Comparison of ENCODE assay signal across 9 cellular contexts in genomic region chr16:9139965-9140364, GRCh38. TPM values are rescaled to one million over a fixed set of nuclear protein-coding genes. Genes with fewer than 3 reads are reported as not detected.
A peak's percentile ranks its signal among the peaks of the same experiment; 100 is the strongest.
DNase-seq lines count a peak whose midpoint lies in the region; ATAC-seq, FAIRE-seq and TF ChIP-seq lines count a peak whose summit lies in the region.
"Had no signal": no experiment of that assay in that cellular context is flagged by ENCODE, and none has a peak within 500 bp of the region (broad histone marks: within the 10 kb centered on the region; RNA-seq: fewer than 3 reads in every experiment).

No MANE protein-coding gene starts in this region.

- H3K4me2 ChIP-seq in HCT116 (ENCODE audit: low read length): peak overlapping the region; percentile 67; the same call in 1 of the 2 replicates

- no peak for TF ChIP-seq CTCF in GM12864 (IDR thresholded peaks at IDR 0.05; ENCODE audit: low read depth, low read length, missing control alignments)
- no peak for TF ChIP-seq CTCF in HCT116 (IDR thresholded peaks at IDR 0.05 in 2 of 3, conservative IDR thresholded peaks at IDR 0.05 in 1 of 3; ENCODE audit: borderline replicate concordance in 1 of 3, insufficient read depth in 1 of 3, low read depth in 2 of 3, low read length in 2 of 3)
- no peak for TF ChIP-seq CTCF in ascending aorta (IDR thresholded peaks at IDR 0.05)

- DNase-seq in GM12864 (ENCODE audit: low read depth): peak; percentile 57
- peak; percentile 59 for DNase-seq in HCT116 (ENCODE audit: low read depth, low spot score)
- DNase-seq in RPMI7951 (ENCODE audit: low read depth): peak; percentile 45
- peak; percentile 51 for DNase-seq in iPS-NIHi7 (ENCODE audit: extremely low spot score)
- no peak for DNase-seq in ascending aorta (ENCODE audit: low spot score in 2 of 2)
- DNase-seq in frontal cortex (ENCODE audit: low spot score in 2 of 2): no peak
- DNase-seq in foreskin melanocyte: no peak

- H4K20me1 ChIP-seq in HCT116 (ENCODE audit: insufficient read depth): no peaks in the 10 kb centered on the region

- no peak for TF ChIP-seq POLR2A in HCT116 (IDR thresholded peaks at IDR 0.05; ENCODE audit: borderline replicate concordance, extremely low read depth, insufficient read depth, insufficient read length)

- no peaks in the 10 kb centered on the region for H3K9me2 ChIP-seq in HCT116 (ENCODE audit: insufficient read depth)

- TF ChIP-seq RAD21 in HCT116 (IDR thresholded peaks at IDR 0.05; ENCODE audit: low read depth): no peak

- no peaks in the 10 kb centered on the region for H3K9me3 ChIP-seq in HCT116 (ENCODE audit: control insufficient read depth in 1 of 2, insufficient read depth in 1 of 2, low read depth in 1 of 2, low read length in 2 of 2)
- no peaks in the 10 kb centered on the region for H3K9me3 ChIP-seq in ascending aorta

- intact Hi-C loops in HCT116 (cut with micrococcal nuclease): loop anchor here (10.0 kb wide), 1 partner anchor 1595 kb away; no protein-coding TSS in a partner anchor
- intact Hi-C loops in ascending aorta (cut with DNase I): no loop called here

- no peak for FAIRE-seq in frontal cortex (lab: Jason Lieb, UNC)

- H3K9ac ChIP-seq in HCT116 (ENCODE audit: low read length): no peak overlapping the region

- H3K36me3 ChIP-seq in HCT116 (ENCODE audit: control insufficient read depth in 1 of 2, insufficient read depth in 2 of 2, low read length in 2 of 2) (no peaks in the 10 kb centered on the region), ascending aorta (no peaks in the 10 kb centered on the region)

- RAD21 ChIA-PET in HCT116 (lab: Charles Lee; ENCODE audit: low non-redundant PET in 1 of 2, low total read pairs in 2 of 2, uncharacterized antibody in 2 of 2, unreplicated experiment in 2 of 2): no interaction called here

- no peaks in the 10 kb centered on the region for H3K79me2 ChIP-seq in HCT116 (ENCODE audit: insufficient read depth, low read length)

- ATAC-seq in HCT116 (peak; percentile 82), HG03571 (IDR thresholded peaks at IDR 0.05; ENCODE audit: unreplicated experiment) (no peak)

- H3K27me3 ChIP-seq in HCT116 (ENCODE audit: insufficient read depth, low read length) (peaks cover 9% of the 10 kb centered on the region; the same call in 1 of the 2 replicates), ascending aorta (no peaks in the 10 kb centered on the region)
- H3K27me3 ChIP-seq: dorsolateral prefrontal cortex had no signal

- POLR2A ChIA-PET in HCT116 (lab: Charles Lee): interaction anchor here (0.6 kb wide), 1 partner anchor 49 kb away, joined by 7 read pairs; the partner anchor contains the start of gene HAPSTR1

- H3K4me1 ChIP-seq in HCT116 (ENCODE audit: control insufficient read depth in 1 of 2, insufficient read depth in 2 of 2, low read length in 2 of 2): peaks cover 0 to 13% of the 10 kb centered on the region in 2 experiments; a peak in 2 of 4 replicates
- H3K4me1 ChIP-seq in ascending aorta: peaks cover 0 to 4% of the 10 kb centered on the region in 2 donors

- H3K4me3 ChIP-seq in GM12864 (ENCODE audit: low read depth, low read length): peak overlapping the region; percentile 26; the same call in 1 of the 2 replicates
- no peak overlapping the region for H3K4me3 ChIP-seq in HCT116 (replicated peaks in 1 of 2; ENCODE audit: low read depth in 1 of 2, low read length in 2 of 2)
- H3K4me3 ChIP-seq in ascending aorta: no peak overlapping the region

- CTCF ChIA-PET in HCT116 (lab: Charles Lee): interaction anchor here (1.4 to 3.0 kb wide), 3 partner anchors 9 to 508 kb away, joined by 5 to 25 read pairs (median 8); no protein-coding TSS in a partner anchor

- H3K27ac ChIP-seq in HCT116 (ENCODE audit: low read depth, low read length) (no peak overlapping the region), ascending aorta (no peak overlapping the region)

- BruUV-seq in HCT116 (replicated peaks; lab: Mats Ljungman, UMichigan): no TSS peak

- no peak overlapping the region for H2AFZ ChIP-seq in HCT116 (ENCODE audit: low read depth, low read length, poor library complexity, severe bottlenecking)

TF ChIP-seq in HCT116, 20 proteins besides CTCF, POLR2A, EP300 and RAD21:
- TF ChIP-seq ZFX (IDR thresholded peaks at IDR 0.05) (no peak), YY1 (IDR thresholded peaks at IDR 0.05; ENCODE audit: extremely low read depth, insufficient replicate concordance, low read depth, low read length) (peak; percentile 86), SRF (IDR thresholded peaks at IDR 0.05; ENCODE audit: low read depth) (no peak), CBX3 (IDR thresholded peaks at IDR 0.05; ENCODE audit: low read depth) (0 out of 2 replicates have a peak, but pooled peaks have one; percentile 15), SP1 (IDR thresholded peaks at IDR 0.05; ENCODE audit: low read depth) (peak; percentile 54)

RNA-seq across cellular contexts. Expression of gene HAPSTR1, which starts 48.5 kb away (rescaled TPM):
- total RNA-seq in HCT116 (2021; ENCODE audit: unreplicated experiment) (54.9 TPM), ascending aorta (22.0 TPM), frontal cortex (132 TPM)
- polyA plus RNA-seq in HCT116 (2012): 17.2 and 22.8 TPM in 2 replicates
- total RNA-seq in RPMI7951 (2014; rRNA removed; shearing (Covaris generic)): 32.6 and 35.9 TPM in 2 replicates

Comparison
In these comparisons a context has a peak if more than half of its experiments do, and no peak if none do; other contexts are left out.
1. DNase-seq: peak in GM12864 (single experiment), HCT116 (single experiment), RPMI7951 (single experiment) and iPS-NIHi7 (single experiment); none in ascending aorta (0 of 2), frontal cortex (0 of 2) and foreskin melanocyte (single experiment).